ENCODE assay signal across 1 cellular context in the genomic region with DNA sequence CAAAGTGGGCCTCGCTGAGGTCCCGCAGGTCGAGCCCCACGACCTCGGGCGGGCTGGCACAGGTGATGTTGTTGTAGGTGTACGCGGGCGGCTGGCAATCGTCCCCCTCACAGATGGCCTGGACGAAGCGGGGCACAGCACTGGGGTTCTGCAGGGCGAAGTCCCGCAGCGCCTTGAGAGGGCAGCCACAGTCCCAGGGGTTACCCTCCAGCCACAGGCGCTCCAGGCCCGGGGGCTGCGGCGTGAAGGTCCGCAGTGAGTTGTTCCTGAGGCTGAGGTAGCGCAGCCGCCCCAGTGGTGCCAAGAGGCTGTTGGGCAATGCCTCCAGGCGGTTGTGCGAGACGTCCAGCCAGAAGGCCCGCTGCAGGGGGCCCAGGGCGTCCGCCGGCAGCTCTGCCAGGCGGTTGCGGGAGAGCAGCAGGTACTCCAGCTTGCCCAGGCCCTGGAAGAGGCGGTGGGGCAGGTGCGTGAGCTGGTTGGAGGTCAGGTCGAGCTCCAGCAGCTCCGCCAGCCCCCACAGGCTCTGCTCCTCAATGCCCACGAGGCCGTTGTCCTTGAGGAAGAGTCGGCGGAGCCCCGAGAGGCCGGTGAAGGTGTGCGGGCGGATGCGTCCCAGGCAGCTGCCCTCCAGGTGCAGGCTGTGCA.
TF ChIP-seq lines count a peak whose summit lies in the region.

No MANE protein-coding gene starts in this region.

TF ChIP-seq in IMR-90, 13 proteins besides CTCF, POLR2A, EP300 and RAD21 (continued from another document):
- TF ChIP-seq, protein P1, sequence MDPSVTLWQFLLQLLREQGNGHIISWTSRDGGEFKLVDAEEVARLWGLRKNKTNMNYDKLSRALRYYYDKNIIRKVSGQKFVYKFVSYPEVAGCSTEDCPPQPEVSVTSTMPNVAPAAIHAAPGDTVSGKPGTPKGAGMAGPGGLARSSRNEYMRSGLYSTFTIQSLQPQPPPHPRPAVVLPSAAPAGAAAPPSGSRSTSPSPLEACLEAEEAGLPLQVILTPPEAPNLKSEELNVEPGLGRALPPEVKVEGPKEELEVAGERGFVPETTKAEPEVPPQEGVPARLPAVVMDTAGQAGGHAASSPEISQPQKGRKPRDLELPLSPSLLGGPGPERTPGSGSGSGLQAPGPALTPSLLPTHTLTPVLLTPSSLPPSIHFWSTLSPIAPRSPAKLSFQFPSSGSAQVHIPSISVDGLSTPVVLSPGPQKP (IDR thresholded peaks at IDR 0.05; ENCODE audit: borderline replicate concordance, low read depth, low read length) = no peak
- TF ChIP-seq CEBPB (IDR thresholded peaks at IDR 0.05; ENCODE audit: low read depth, low read length) = no peak
